Comparison of ENCODE assay signal across 27 cellular contexts in genomic region chr15:68427366-68427765, GRCh38. TPM values are rescaled to one million over a fixed set of nuclear protein-coding genes. Genes with fewer than 3 reads are reported as not detected.
A peak's percentile ranks its signal among the peaks of the same experiment; 100 is the strongest.
DNase-seq lines count a peak whose midpoint lies in the region; ATAC-seq and TF ChIP-seq lines count a peak whose summit lies in the region.
"Had no signal": no experiment of that assay in that cellular context is flagged by ENCODE, and none has a peak within 500 bp of the region (broad histone marks: within the 10 kb centered on the region; RNA-seq: fewer than 3 reads in every experiment).

No MANE protein-coding gene starts in this region.

- H3K4me3 Mint-ChIP-seq in endodermal cell, result no peak overlapping the region
- H3K4me3 Mint-ChIP-seq in CD4-positive, alpha-beta T cell, result no peak overlapping the region
- H3K4me3 Mint-ChIP-seq: activated B cell treated with CpG ODN at 0.5 μM for 24 hours; activated CD8-positive, alpha-beta T cell treated with anti-CD3 and anti-CD28 coated beads, Interleukin-2, amount 10 ng/mL, durations not matched to agents 7 days and 5 days; activated T-cell treated with anti-CD3 and anti-CD28 coated beads, Interleukin-2, amount 50 U/mL, for 24 hours; stimulated activated effector memory CD8-positive, alpha-beta T cell treated with anti-CD3 and anti-CD28 coated beads, Interleukin-12 subunit alpha, Interleukin-12 subunit beta, amount 100 ng/mL, for 72 hours had no signal

- intact Hi-C loops in CD4-positive, alpha-beta T cell (cut with DNase I, micrococcal nuclease), result no loop called here

- H3K36me3 ChIP-seq in endodermal cell (ENCODE audit: control insufficient read depth, insufficient read depth, low read length) (no peaks in the 10 kb centered on the region), thoracic aorta (no peaks in the 10 kb centered on the region)
- H3K36me3 ChIP-seq: sigmoid colon, SJSA1, thyroid gland had no signal

- H3K4me1 ChIP-seq in endodermal cell (ENCODE audit: control insufficient read depth, insufficient read depth, low read length) (peaks cover 4% of the 10 kb centered on the region), thoracic aorta (ENCODE audit: control insufficient read depth in 1 of 2, low read depth in 2 of 2) (peaks cover 12 to 79% of the 10 kb centered on the region in 2 donors)
- H3K4me1 ChIP-seq: foreskin keratinocyte had no signal

- no peak overlapping the region for H3K27ac ChIP-seq in endodermal cell (ENCODE audit: low read depth, low read length)
- H3K27ac ChIP-seq in thoracic aorta, result peak overlapping the region; percentile 47 to 84
- no peak overlapping the region for H3K27ac ChIP-seq in CD4-positive, alpha-beta T cell (ENCODE audit: low read depth, low read length)
- H3K27ac ChIP-seq: dorsolateral prefrontal cortex, epithelial cell of prostate, foreskin keratinocyte, sigmoid colon, SJSA1, thyroid gland had no signal

- TF ChIP-seq CTCF in GM12865 (IDR thresholded peaks at IDR 0.05; ENCODE audit: insufficient read depth, low read depth, low read length, missing control alignments) (no peak), endodermal cell (conservative IDR thresholded peaks at IDR 0.05) (no peak), thoracic aorta (IDR thresholded peaks at IDR 0.05) (no peak)
- TF ChIP-seq CTCF in CD4-positive, alpha-beta T cell (IDR thresholded peaks at IDR 0.05), result no peak

- no peak overlapping the region for H3K9ac ChIP-seq in endodermal cell (ENCODE audit: extremely low read depth, low read length, poor library complexity, severe bottlenecking)

- H3K9me3 Mint-ChIP-seq in endodermal cell, result no peaks in the 10 kb centered on the region
- no peaks in the 10 kb centered on the region for H3K9me3 Mint-ChIP-seq in CD4-positive, alpha-beta T cell
- H3K9me3 Mint-ChIP-seq: activated B cell treated with CpG ODN at 0.5 μM for 24 hours; activated T-cell treated with anti-CD3 and anti-CD28 coated beads, Interleukin-2, amount 50 U/mL, for 24 hours; stimulated activated effector memory CD8-positive, alpha-beta T cell treated with anti-CD3 and anti-CD28 coated beads, Interleukin-12 subunit alpha, Interleukin-12 subunit beta, amount 100 ng/mL, for 72 hours had no signal

- H3K4me3 ChIP-seq in GM12865 (ENCODE audit: low read depth, low read length) (no peak overlapping the region), endodermal cell (ENCODE audit: low read length) (no peak overlapping the region), thoracic aorta (no peak overlapping the region)
- H3K4me3 ChIP-seq: dorsolateral prefrontal cortex, lung, sigmoid colon, SJSA1, thyroid gland had no signal

- CTCF ChIA-PET in CD4-positive, alpha-beta T cell (lab: Charles Lee), result no interaction called here

- peaks cover 16% of the 10 kb centered on the region for H3K4me1 Mint-ChIP-seq in endodermal cell
- peaks cover 2% of the 10 kb centered on the region for H3K4me1 Mint-ChIP-seq in CD4-positive, alpha-beta T cell (ENCODE audit: low read depth)
- H3K4me1 Mint-ChIP-seq: stimulated activated effector memory CD8-positive, alpha-beta T cell treated with anti-CD3 and anti-CD28 coated beads, Interleukin-12 subunit alpha, Interleukin-12 subunit beta, amount 100 ng/mL, for 72 hours had no signal

- no peaks in the 10 kb centered on the region for H3K9me3 ChIP-seq in endodermal cell (ENCODE audit: control insufficient read depth, low read length)
- H3K9me3 ChIP-seq in thoracic aorta, result no peaks in the 10 kb centered on the region
- no peaks in the 10 kb centered on the region for H3K9me3 ChIP-seq in CD4-positive, alpha-beta T cell (ENCODE audit: control insufficient read depth, low read length)
- H3K9me3 ChIP-seq: sigmoid colon, SJSA1, thyroid gland had no signal

- ATAC-seq in thoracic aorta (ENCODE audit: insufficient number of reproducible peaks, low FRiP score, low read depth) (no peak), HG03469 (IDR thresholded peaks at IDR 0.05; ENCODE audit: unreplicated experiment) (no peak)
- ATAC-seq in CD4-positive, alpha-beta T cell (ENCODE audit: poor library complexity), result no peak
- ATAC-seq: activated CD8-positive, alpha-beta T cell treated with anti-CD3 and anti-CD28 coated beads, Interleukin-2, amount 10 ng/mL, durations not matched to agents 7 days and 5 days; foreskin keratinocyte; HCT116; PC-3; stimulated activated effector memory CD8-positive, alpha-beta T cell treated with anti-CD3 and anti-CD28 coated beads, Interleukin-12 subunit alpha, Interleukin-12 subunit beta, amount 100 ng/mL, for 72 hours had no signal

- POLR2A ChIA-PET in CD4-positive, alpha-beta T cell (lab: Charles Lee), result no interaction called here

- 79% methylated on average over 3 of the region's 3 CpGs; no CpG with 5 or more reads in 1 of the 2 experiments for WGBS in endodermal cell (ENCODE audit: insufficient coverage in 1 of 2, insufficient read length in 1 of 2), 2 experiments

- H3K27me3 Mint-ChIP-seq in endodermal cell (ENCODE audit: insufficient read depth), result peaks cover 49% of the 10 kb centered on the region
- H3K27me3 Mint-ChIP-seq in CD4-positive, alpha-beta T cell, result peaks cover 51% of the 10 kb centered on the region

- H3K27me3 ChIP-seq in endodermal cell (ENCODE audit: control insufficient read depth, insufficient read depth, low read length, poor library complexity, severe bottlenecking) (peaks cover 48% of the 10 kb centered on the region), thoracic aorta (replicated peaks; ENCODE audit: insufficient read depth) (no peaks in the 10 kb centered on the region)
- peaks cover 26% of the 10 kb centered on the region for H3K27me3 ChIP-seq in CD4-positive, alpha-beta T cell (ENCODE audit: control insufficient read depth, insufficient read depth, low read length)
- H3K27me3 ChIP-seq: thyroid gland had no signal

- no peak overlapping the region for H3K27ac Mint-ChIP-seq in endodermal cell
- H3K27ac Mint-ChIP-seq in CD4-positive, alpha-beta T cell, result no peak overlapping the region
- H3K27ac Mint-ChIP-seq: activated B cell treated with CpG ODN at 0.5 μM for 24 hours; activated CD8-positive, alpha-beta T cell treated with anti-CD3 and anti-CD28 coated beads, Interleukin-2, amount 10 ng/mL, durations not matched to agents 7 days and 5 days; activated T-cell treated with anti-CD3 and anti-CD28 coated beads, Interleukin-2, amount 50 U/mL, for 24 hours; stimulated activated effector memory CD8-positive, alpha-beta T cell treated with anti-CD3 and anti-CD28 coated beads, Interleukin-12 subunit alpha, Interleukin-12 subunit beta, amount 100 ng/mL, for 72 hours had no signal

- H3K36me3 Mint-ChIP-seq in endodermal cell (ENCODE audit: low read depth), result no peaks in the 10 kb centered on the region
- no peaks in the 10 kb centered on the region for H3K36me3 Mint-ChIP-seq in CD4-positive, alpha-beta T cell (ENCODE audit: low read depth)
- H3K36me3 Mint-ChIP-seq: stimulated activated effector memory CD8-positive, alpha-beta T cell treated with anti-CD3 and anti-CD28 coated beads, Interleukin-12 subunit alpha, Interleukin-12 subunit beta, amount 100 ng/mL, for 72 hours had no signal

- DNase-seq in GM12865 (ENCODE audit: low read depth) (peak; percentile 8), NCI-H226 (peak; percentile 31), endodermal cell (peak; percentile 39), thoracic aorta (ENCODE audit: low spot score) (no peak)
- no peak for DNase-seq in CD4-positive, alpha-beta T cell
- DNase-seq in effector CD4-positive, alpha-beta T cell, result no peak
- DNase-seq: activated B cell treated with CpG ODN at 0.5 μM for 24 hours; activated CD8-positive, alpha-beta T cell treated with anti-CD3 and anti-CD28 coated beads, Interleukin-2, amount 10 ng/mL, durations not matched to agents 7 days and 5 days; activated naive CD4-positive, alpha-beta T cell; activated T-cell treated with anti-CD3 and anti-CD28 coated beads, Interleukin-2, amount 50 U/mL, for 24 hours; amygdala; central memory CD4-positive, alpha-beta T cell; dorsolateral prefrontal cortex; foreskin keratinocyte; hippocampal formation; NCI-H1436; NCI-H526 treated with DMSO at 0.1 percent for 48 hours; PC-3; sigmoid colon; T-helper 2 cell; thyroid gland had no signal

RNA-seq across cellular contexts. Expression of gene ITGA11, which starts 4.6 kb away (rescaled TPM):
- total RNA-seq in endodermal cell (1 to 10 TPM in 1 of 2 donors, under 1 TPM in 1; 0.35 to 1.4 TPM), thoracic aorta (100 to 1,000 TPM; 246 to 360 TPM)
- 1.8 TPM for polyA plus RNA-seq in endodermal cell (2013, experiment 1 of 2)
- polyA plus RNA-seq in endodermal cell (2013, experiment 2 of 2), result 1.3 TPM
- total RNA-seq in CD4-positive, alpha-beta T cell, result under 1 TPM; 0.08 to 0.20 TPM
- total RNA-seq: activated B cell treated with CpG ODN at 0.5 μM for 24 hours, foreskin keratinocyte, PC-3 had no signal
- polyA plus RNA-seq: foreskin keratinocyte had no signal

Comparison
In these comparisons a context has a peak if more than half of its experiments do, and no peak if none do; other contexts are left out.
1. DNase-seq: peak in GM12865 (single experiment), NCI-H226 (single experiment) and endodermal cell (single experiment); none in thoracic aorta (single experiment), CD4-positive, alpha-beta T cell (0 of 10) and effector CD4-positive, alpha-beta T cell (single experiment).
2. H3K27ac ChIP-seq: peak in thoracic aorta (2 of 2); none in endodermal cell (single experiment) and CD4-positive, alpha-beta T cell (single experiment).
3. RNA of gene ITGA11, which starts 4.6 kb away (total RNA-seq): 246 to 360 TPM in thoracic aorta; 0.35 to 1.4 TPM in endodermal cell and 0.08 to 0.20 TPM in CD4-positive, alpha-beta T cell; every median in the first group is over 100 times any median in the second.